ENCODE assay signal across 10 cellular contexts in genomic region chr6:156028310-156029131, GRCh38.
DNase-seq lines count a peak whose midpoint lies in the region; ATAC-seq and TF ChIP-seq lines count a peak whose summit lies in the region.
"Had no signal": no experiment of that assay in that cellular context is flagged by ENCODE, and none has a peak within 500 bp of the region (broad histone marks: within the 10 kb centered on the region; RNA-seq: fewer than 3 reads in every experiment).

No MANE protein-coding gene starts in this region.

- H3K4me1 ChIP-seq in BLaER1 treated with 17β-estradiol and CSF1 and Interleukin-3, amounts not matched to agents 10 nM and 100 nM, result peaks cover 0 to 17% (median 8%) of the 10 kb centered on the region in 10 experiments; a peak in 11 of 20 replicates
- H3K4me1 ChIP-seq in Loucy (ENCODE audit: insufficient read depth, low read length, poor library complexity, severe bottlenecking) (peaks cover 18% of the 10 kb centered on the region), muscle layer of duodenum (ENCODE audit: control insufficient read depth in 1 of 2, insufficient read depth in 2 of 2, low read length in 2 of 2) (peaks cover 0 to 15% of the 10 kb centered on the region in 2 donors)

- H3K4me2 ChIP-seq in BLaER1 treated with 17β-estradiol and CSF1 and Interleukin-3, amounts not matched to agents 10 nM and 100 nM, result peak overlapping the region in 10 of 11 experiments; percentile 13 to 60 (median 32); a peak in 10 of 22 replicates
- peak overlapping the region; percentile 73 for H3K4me2 ChIP-seq in Loucy (ENCODE audit: low read depth, low read length, poor library complexity, severe bottlenecking)

- no peaks in the 10 kb centered on the region for H3K79me2 ChIP-seq in Loucy (ENCODE audit: insufficient read depth, low read length)

- no peak overlapping the region for H3K4me3 ChIP-seq in BLaER1 treated with 17β-estradiol and CSF1 and Interleukin-3, amounts not matched to agents 10 nM and 100 nM
- H3K4me3 ChIP-seq in Loucy (ENCODE audit: low read length, poor library complexity, severe bottlenecking), result peak overlapping the region; percentile 39
- H3K4me3 ChIP-seq in muscle layer of duodenum (ENCODE audit: low read depth in 1 of 2, low read length in 2 of 2), result no peak overlapping the region
- H3K4me3 ChIP-seq: coronary artery, lung had no signal

- CTCF ChIA-PET in activated CD8-positive, alpha-beta T cell treated with anti-CD3 and anti-CD28 coated beads for 36 hours (lab: Charles Lee), result interaction anchor here (0.8 kb wide), 1 partner anchor 44 kb away, joined by 3 read pairs; no protein-coding TSS in a partner anchor

- peak overlapping the region; percentile 30 for H3K4me3 Mint-ChIP-seq in activated CD8-positive, alpha-beta T cell treated with anti-CD3 and anti-CD28 coated beads for 36 hours
- H3K4me3 Mint-ChIP-seq: activated naive CD8-positive, alpha-beta T cell had no signal

- ATAC-seq in activated CD8-positive, alpha-beta T cell treated with anti-CD3 and anti-CD28 coated beads for 36 hours, result peak; percentile 90

- intact Hi-C loops in activated CD8-positive, alpha-beta T cell treated with anti-CD3 and anti-CD28 coated beads for 36 hours (cut with micrococcal nuclease), result no loop called here

- peaks cover under 1% of the 10 kb centered on the region for H3K36me3 Mint-ChIP-seq in activated CD8-positive, alpha-beta T cell treated with anti-CD3 and anti-CD28 coated beads for 36 hours (ENCODE audit: low read depth)

- H3K9me2 ChIP-seq in Loucy (replicated peaks; ENCODE audit: low read depth, low read length), result no peaks in the 10 kb centered on the region

- H2AFZ ChIP-seq in Loucy (ENCODE audit: low read length), result peak overlapping the region; percentile 94

- no peaks in the 10 kb centered on the region for H3K27me3 Mint-ChIP-seq in activated CD8-positive, alpha-beta T cell treated with anti-CD3 and anti-CD28 coated beads for 36 hours

- peak overlapping the region; percentile 90 for H3K27ac Mint-ChIP-seq in activated CD8-positive, alpha-beta T cell treated with anti-CD3 and anti-CD28 coated beads for 36 hours
- H3K27ac Mint-ChIP-seq: activated naive CD8-positive, alpha-beta T cell had no signal

- H3K9me3 ChIP-seq in BLaER1 treated with 17β-estradiol and CSF1 and Interleukin-3, amounts not matched to agents 10 nM and 100 nM (replicated peaks in 1 of 11), result peaks cover 16 to 35% (median 26%) of the 10 kb centered on the region in 11 experiments
- H3K9me3 ChIP-seq in Loucy (ENCODE audit: insufficient read depth, low read depth, low read length) (peaks cover 10% of the 10 kb centered on the region), muscle layer of duodenum (ENCODE audit: control insufficient read depth in 1 of 2, low read length in 2 of 2) (peaks cover 3 to 18% of the 10 kb centered on the region in 2 donors)

- peak overlapping the region in 1 of 11 experiments; percentile 44; a peak in 2 of 22 replicates for H3K9ac ChIP-seq in BLaER1 treated with 17β-estradiol and CSF1 and Interleukin-3, amounts not matched to agents 10 nM and 100 nM
- H3K9ac ChIP-seq in Loucy (ENCODE audit: low read depth, low read length, poor library complexity, severe bottlenecking), result peak overlapping the region; percentile 57

- no peak for TF ChIP-seq CTCF in Loucy (conservative IDR thresholded peaks at IDR 0.05; ENCODE audit: low read length)
- no peak for TF ChIP-seq CTCF in activated CD8-positive, alpha-beta T cell treated with anti-CD3 and anti-CD28 coated beads for 36 hours (IDR thresholded peaks at IDR 0.05)

- no peaks in the 10 kb centered on the region for H4K20me1 ChIP-seq in BLaER1 treated with 17β-estradiol and CSF1 and Interleukin-3, amounts not matched to agents 10 nM and 100 nM
- no peaks in the 10 kb centered on the region for H4K20me1 ChIP-seq in Loucy (ENCODE audit: insufficient read depth, low read length, poor library complexity, severe bottlenecking)

- no peaks in the 10 kb centered on the region; a peak in 1 of 22 replicates for H3K36me3 ChIP-seq in BLaER1 treated with 17β-estradiol and CSF1 and Interleukin-3, amounts not matched to agents 10 nM and 100 nM
- no peaks in the 10 kb centered on the region for H3K36me3 ChIP-seq in Loucy (ENCODE audit: insufficient read depth, low read length)
- no peaks in the 10 kb centered on the region for H3K36me3 ChIP-seq in muscle layer of duodenum (ENCODE audit: control insufficient read depth in 1 of 2, insufficient read depth in 2 of 2, low read length in 2 of 2)

- H3K4me1 Mint-ChIP-seq in activated CD8-positive, alpha-beta T cell treated with anti-CD3 and anti-CD28 coated beads for 36 hours (ENCODE audit: low read depth), result peaks cover 8% of the 10 kb centered on the region

- H3K27ac ChIP-seq in BLaER1 treated with 17β-estradiol and CSF1 and Interleukin-3, amounts not matched to agents 10 nM and 100 nM, result no peak overlapping the region
- H3K27ac ChIP-seq in muscle layer of duodenum (ENCODE audit: low read length), result peak overlapping the region; percentile 25
- H3K27ac ChIP-seq: coronary artery had no signal

- H3F3A ChIP-seq in Loucy (ENCODE audit: low read depth), result no peaks in the 10 kb centered on the region

- peaks cover 24% of the 10 kb centered on the region for H3K9me3 Mint-ChIP-seq in activated CD8-positive, alpha-beta T cell treated with anti-CD3 and anti-CD28 coated beads for 36 hours

- H3K27me3 ChIP-seq in BLaER1 treated with 17β-estradiol and CSF1 and Interleukin-3, amounts not matched to agents 10 nM and 100 nM, result no peaks in the 10 kb centered on the region
- H3K27me3 ChIP-seq in Loucy (ENCODE audit: insufficient read depth, low read length, poor library complexity, severe bottlenecking) (no peaks in the 10 kb centered on the region), muscle layer of duodenum (ENCODE audit: low read depth, low read length) (no peaks in the 10 kb centered on the region)

- DNase-seq in activated CD8-positive, alpha-beta T cell treated with anti-CD3 and anti-CD28 coated beads for 36 hours, result peak; percentile 20
- DNase-seq in RKO (ENCODE audit: low spot score) (no peak), activated gamma-delta T cell treated with Interleukin-2 at 50 U/mL for 16 hours (no peak), kidney glomerular epithelial cell (lab: John Stamatoyannopoulos, UW) (no peak)

- POLR2A ChIA-PET in activated CD8-positive, alpha-beta T cell treated with anti-CD3 and anti-CD28 coated beads for 36 hours (lab: Charles Lee), result no interaction called here
